In the genomic region with DNA sequence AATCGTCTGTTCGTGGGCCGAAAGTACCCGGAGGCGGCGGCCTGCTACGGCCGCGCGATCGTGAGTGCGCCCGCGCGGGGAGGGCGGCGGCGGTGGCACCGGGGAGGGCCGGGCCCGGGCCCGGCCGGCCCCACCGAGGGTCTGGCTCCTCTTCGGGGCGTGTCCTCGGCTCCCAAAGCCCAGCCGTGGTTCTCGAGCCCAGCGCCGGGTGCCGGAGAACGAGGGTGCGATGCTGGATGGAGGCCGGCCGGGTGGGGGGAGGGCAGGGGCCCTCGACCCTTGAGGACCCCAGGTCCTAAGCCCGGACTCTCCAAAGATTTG, we compare ENCODE assay signal across 8 cellular contexts. TPM values are rescaled to one million over a fixed set of nuclear protein-coding genes. Genes with fewer than 3 reads are reported as not detected.
DNase-seq lines count a peak whose midpoint lies in the region; FAIRE-seq and TF ChIP-seq lines count a peak whose summit lies in the region.

No MANE protein-coding gene starts in this region.

- no peak overlapping the region for H2AFZ ChIP-seq in osteoblast (ENCODE audit: low read length)

- H3K79me2 ChIP-seq in osteoblast (ENCODE audit: insufficient read depth, low read length) = peaks cover 40% of the 10 kb centered on the region

- peaks cover 13 to 49% (median 20%) of the 10 kb centered on the region in 3 donors for H3K4me1 Mint-ChIP-seq in CD8-positive, alpha-beta memory T cell
- H3K4me1 Mint-ChIP-seq in endodermal cell = peaks cover 17% of the 10 kb centered on the region

- H3K4me1 ChIP-seq in CD8-positive, alpha-beta memory T cell (ENCODE audit: insufficient read depth, low read length) = peaks cover 35% of the 10 kb centered on the region
- H3K4me1 ChIP-seq in endodermal cell (ENCODE audit: control insufficient read depth, insufficient read depth, low read length) (peaks cover 18% of the 10 kb centered on the region), osteoblast (ENCODE audit: insufficient read depth, low read length) (peaks cover 26% of the 10 kb centered on the region)

- peaks cover 8% of the 10 kb centered on the region for H3K36me3 ChIP-seq in CD8-positive, alpha-beta memory T cell (ENCODE audit: insufficient read depth, low read length)
- H3K36me3 ChIP-seq in endodermal cell (ENCODE audit: control insufficient read depth, insufficient read depth, low read length) (peaks cover 27% of the 10 kb centered on the region), osteoblast (ENCODE audit: insufficient read depth, low read length) (peaks cover 20% of the 10 kb centered on the region)

- 0% methylated on average over 12 to 38 of the region's 38 CpGs for WGBS in endodermal cell (ENCODE audit: insufficient coverage in 1 of 2, insufficient read length in 1 of 2), 2 experiments

- peak overlapping the region; percentile 62 to 88 (median 80) for H3K4me3 Mint-ChIP-seq in CD8-positive, alpha-beta memory T cell
- peak overlapping the region; percentile 73 for H3K4me3 Mint-ChIP-seq in endodermal cell

- no peaks in the 10 kb centered on the region for H3K9me3 ChIP-seq in CD8-positive, alpha-beta memory T cell (ENCODE audit: low read length)
- H3K9me3 ChIP-seq in endodermal cell (ENCODE audit: control insufficient read depth, low read length) = no peaks in the 10 kb centered on the region
- no peaks in the 10 kb centered on the region for H3K9me3 ChIP-seq in osteoblast (ENCODE audit: low read depth, low read length)

- no peaks in the 10 kb centered on the region for H3K9me3 Mint-ChIP-seq in CD8-positive, alpha-beta memory T cell
- no peaks in the 10 kb centered on the region for H3K9me3 Mint-ChIP-seq in endodermal cell

- H3K27me3 ChIP-seq in CD8-positive, alpha-beta memory T cell (ENCODE audit: insufficient read depth, low read length, poor library complexity, severe bottlenecking) = no peaks in the 10 kb centered on the region
- no peaks in the 10 kb centered on the region for H3K27me3 ChIP-seq in endodermal cell (ENCODE audit: control insufficient read depth, insufficient read depth, low read length, poor library complexity, severe bottlenecking)
- no peaks in the 10 kb centered on the region for H3K27me3 ChIP-seq in osteoblast (ENCODE audit: insufficient read depth, low read length)

- H3K36me3 Mint-ChIP-seq in CD8-positive, alpha-beta memory T cell = peaks cover 0 to 31% (median 3%) of the 10 kb centered on the region in 3 donors
- H3K36me3 Mint-ChIP-seq in endodermal cell (ENCODE audit: low read depth) = peaks cover 22% of the 10 kb centered on the region

- DNase-seq in CD8-positive, alpha-beta memory T cell = no peak
- DNase-seq in NB4 (ENCODE audit: low read depth) = no peak
- DNase-seq in endodermal cell = peak; percentile 63
- DNase-seq in osteoblast (ENCODE audit: insufficient read length, low spot score, missing footprints) = no peak
- DNase-seq in GM12891 (ENCODE audit: insufficient read length, low spot score) = no peak
- no peak for DNase-seq in SHP77 treated with DMSO at 0.1 percent for 48 hours (lab: John Stamatoyannopoulos, UW)
- no peak for DNase-seq in effector CD8-positive, alpha-beta T cell (lab: John Stamatoyannopoulos, UW)
- no peak for DNase-seq in anterior cingulate cortex (lab: John Stamatoyannopoulos, UW)

- POLR2A ChIA-PET in CD8-positive, alpha-beta memory T cell (lab: Charles Lee) = interaction anchor here (0.9 to 1.9 kb wide), 7 partner anchors 10 to 107 kb away, joined by 3 to 15 read pairs (median 5); a partner anchor contains a TSS

- peaks cover 34% of the 10 kb centered on the region for H4K20me1 ChIP-seq in osteoblast (ENCODE audit: insufficient read depth, low read length)

- FAIRE-seq in GM12891 (lab: Jason Lieb, UNC) = no peak

- H3K27me3 Mint-ChIP-seq in CD8-positive, alpha-beta memory T cell = no peaks in the 10 kb centered on the region
- no peaks in the 10 kb centered on the region for H3K27me3 Mint-ChIP-seq in endodermal cell (ENCODE audit: insufficient read depth)

- peak overlapping the region; percentile 76 for H3K9ac ChIP-seq in endodermal cell (ENCODE audit: extremely low read depth, low read length, poor library complexity, severe bottlenecking)

- CTCF ChIA-PET in CD8-positive, alpha-beta memory T cell (lab: Charles Lee) = interaction anchor here (0.8 to 1.8 kb wide), 5 partner anchors 9 to 31 kb away, joined by 3 to 8 read pairs (median 3); a partner anchor contains a TSS

- H3K27ac ChIP-seq in CD8-positive, alpha-beta memory T cell (ENCODE audit: low read depth, low read length) = peak overlapping the region; percentile 72
- peak overlapping the region; percentile 17 for H3K27ac ChIP-seq in endodermal cell (ENCODE audit: low read depth, low read length)
- peak overlapping the region; percentile 66 for H3K27ac ChIP-seq in osteoblast (ENCODE audit: low read depth, low read length)

- H3K4me2 ChIP-seq in osteoblast (ENCODE audit: insufficient read depth, low read length) = peak overlapping the region; percentile 93

- TF ChIP-seq CTCF in NB4 (IDR thresholded peaks at IDR 0.05; ENCODE audit: low read depth, low read length) (no peak), endodermal cell (conservative IDR thresholded peaks at IDR 0.05) (no peak), osteoblast (IDR thresholded peaks at IDR 0.05; ENCODE audit: extremely low read depth, low read depth, low read length) (no peak)

- TF ChIP-seq POLR2A in NB4 (IDR thresholded peaks at IDR 0.05; ENCODE audit: extremely low read depth, insufficient read length) (no peak), GM12891 (IDR thresholded peaks at IDR 0.05; ENCODE audit: low read depth, low read length) (no peak)

- peak overlapping the region; percentile 67 for H3K4me3 ChIP-seq in CD8-positive, alpha-beta memory T cell (ENCODE audit: low read length)
- H3K4me3 ChIP-seq in NB4 (ENCODE audit: low read depth, low read length) (peak overlapping the region; percentile 78), endodermal cell (ENCODE audit: low read length) (peak overlapping the region; percentile 91), osteoblast (ENCODE audit: insufficient read depth, low read length) (peak overlapping the region; percentile 84)

- peak overlapping the region in 4 of 8 donors; percentile 9 to 94 (median 78) for H3K27ac Mint-ChIP-seq in CD8-positive, alpha-beta memory T cell
- H3K27ac Mint-ChIP-seq in endodermal cell = peak overlapping the region; percentile 48

TF ChIP-seq in GM12891, 5 proteins besides CTCF, POLR2A, EP300 and RAD21:
- TF ChIP-seq POLR2AphosphoS5 (IDR thresholded peaks at IDR 0.05; ENCODE audit: low read depth, low read length) (no peak), PAX5 (IDR thresholded peaks at IDR 0.05; ENCODE audit: insufficient read depth, low read length, severe bottlenecking) (no peak), POU2F2 (IDR thresholded peaks at IDR 0.05; ENCODE audit: low read depth, low read length) (no peak), TAF1 (IDR thresholded peaks at IDR 0.05; ENCODE audit: low read depth, low read length) (no peak), SPI1 (IDR thresholded peaks at IDR 0.05; ENCODE audit: low read depth, low read length) (no peak)

RNA-seq across cellular contexts. Expression of a gene that starts 0.4 kb away (rescaled TPM):
- 100 to 1,000 TPM; 111 to 124 TPM for total RNA-seq in CD8-positive, alpha-beta memory T cell
- polyA plus RNA-seq in CD8-positive, alpha-beta memory T cell = 161 TPM
- 100 to 1,000 TPM; 105 to 124 TPM for total RNA-seq in endodermal cell
- 68.0 TPM for polyA plus RNA-seq in endodermal cell (2013, experiment 1 of 2)
- 67.5 TPM for polyA plus RNA-seq in endodermal cell (2013, experiment 2 of 2)
- 88.1 and 102 TPM in 2 replicates for total RNA-seq in osteoblast
- polyA plus RNA-seq in GM12891 (2012; ENCODE audit: low read depth, missing spikeins) = 45.0 TPM

RNA-seq across cellular contexts. Expression of a gene that starts 3.5 kb away (rescaled TPM):
- total RNA-seq in CD8-positive, alpha-beta memory T cell = 10 to 100 TPM; 53.0 to 55.9 TPM
- polyA plus RNA-seq in CD8-positive, alpha-beta memory T cell = 56.6 TPM
- 10 to 100 TPM; 48.8 to 55.6 TPM for total RNA-seq in endodermal cell
- 43.9 TPM for polyA plus RNA-seq in endodermal cell (2013, experiment 1 of 2)
- 39.3 TPM for polyA plus RNA-seq in endodermal cell (2013, experiment 2 of 2)
- total RNA-seq in osteoblast = 48.0 and 48.5 TPM in 2 replicates
- polyA plus RNA-seq in GM12891 (2012; ENCODE audit: low read depth, missing spikeins) = 20.6 TPM

RNA-seq across cellular contexts. Expression of a gene that starts 5.1 kb away (rescaled TPM):
- under 1 TPM; 0.33 to 0.44 TPM for total RNA-seq in CD8-positive, alpha-beta memory T cell
- polyA plus RNA-seq in CD8-positive, alpha-beta memory T cell = 0.29 TPM
- total RNA-seq in endodermal cell (1 to 10 TPM; 3.7 to 5.1 TPM), osteoblast (0.88 and 1.1 TPM in 2 replicates)
- polyA plus RNA-seq in endodermal cell (2013, experiment 1 of 2) = 4.2 TPM
- 2.2 TPM for polyA plus RNA-seq in endodermal cell (2013, experiment 2 of 2)
- polyA plus RNA-seq in GM12891 (2012; ENCODE audit: low read depth, missing spikeins) = 1.8 TPM

RNA-seq across cellular contexts. Expression of a gene that starts 9.6 kb away (rescaled TPM):
- total RNA-seq in CD8-positive, alpha-beta memory T cell = 10 to 100 TPM; 23.9 to 25.2 TPM
- polyA plus RNA-seq in CD8-positive, alpha-beta memory T cell = 15.4 TPM
- 10 to 100 TPM; 20.8 to 21.5 TPM for total RNA-seq in endodermal cell
- polyA plus RNA-seq in endodermal cell (2013, experiment 1 of 2) = 13.9 TPM
- 12.5 TPM for polyA plus RNA-seq in endodermal cell (2013, experiment 2 of 2)
- total RNA-seq in osteoblast = 8.0 and 8.7 TPM in 2 replicates
- 9.7 TPM for polyA plus RNA-seq in GM12891 (2012; ENCODE audit: low read depth, missing spikeins)

RNA-seq across cellular contexts. Expression of a gene that starts 12.7 kb away (rescaled TPM):
- 100 to 1,000 TPM; 140 to 151 TPM for total RNA-seq in CD8-positive, alpha-beta memory T cell
- 49.6 TPM for polyA plus RNA-seq in CD8-positive, alpha-beta memory T cell
- total RNA-seq in endodermal cell = 100 to 1,000 TPM; 180 to 193 TPM
- 121 TPM for polyA plus RNA-seq in endodermal cell (2013, experiment 1 of 2)
- polyA plus RNA-seq in endodermal cell (2013, experiment 2 of 2) = 103 TPM
- total RNA-seq in osteoblast = 35.9 and 42.0 TPM in 2 replicates
- polyA plus RNA-seq in GM12891 (2012; ENCODE audit: low read depth, missing spikeins) = 73.5 TPM

Comparison
In these comparisons a context has a peak if more than half of its experiments do, and no peak if none do; other contexts are left out.
1. H3K27ac ChIP-seq: peak in every context shown above with its lines; median percentile 72 in CD8-positive, alpha-beta memory T cell; 66 in osteoblast; 17 in endodermal cell.